ENCODE assay signal across 17 cellular contexts in genomic region chr7:4835398-4836205, GRCh38. TPM values are rescaled to one million over a fixed set of nuclear protein-coding genes. Genes with fewer than 3 reads are reported as not detected.
"Had no signal": no experiment of that assay in that cellular context is flagged by ENCODE, and none has a peak within 500 bp of the region (broad histone marks: within the 10 kb centered on the region; RNA-seq: fewer than 3 reads in every experiment).

No MANE protein-coding gene starts in this region.

- DNase-seq: activated B cell treated with CpG ODN at 0.5 μM for 24 hours; activated CD4-positive, alpha-beta T cell treated with anti-CD3 and anti-CD28 coated beads for 48 hours; activated CD8-positive, alpha-beta memory T cell treated with anti-CD3 and anti-CD28 coated beads, Interleukin-2, amount 50 U/mL, for 4 hours; activated CD8-positive, alpha-beta T cell treated with anti-CD3 and anti-CD28 coated beads for 36 hours; activated gamma-delta T cell treated with Interleukin-2 at 50 U/mL for 16 hours; amniotic stem cell; brain microvascular endothelial cell; effector memory CD4-positive, alpha-beta T cell; foreskin melanocyte; immature natural killer cell; nephron progenitor cell; stimulated activated CD4-positive, alpha-beta T cell treated with anti-CD3 and anti-CD28 coated beads, Interleukin-4, amount 100 ng/mL, for 4 hours; stimulated activated CD8-positive, alpha-beta memory T cell treated with anti-CD3 and anti-CD28 coated beads, Interleukin-4, amount 100 ng/mL, for 48 hours; stimulated activated naive CD8-positive, alpha-beta T cell treated with anti-CD3 and anti-CD28 coated beads, Interleukin-15, Interleukin-2, amounts not matched to agents 100 U/mL and 50 U/mL, for 24 hours; transverse colon had no signal

- H3K4me3 ChIP-seq: skin epidermis, transverse colon had no signal

- H3K27ac ChIP-seq: brain microvascular endothelial cell, epithelial cell of prostate, skin epidermis, transverse colon had no signal

- H3K4me1 ChIP-seq: transverse colon had no signal

- H3K9me3 ChIP-seq: transverse colon had no signal

- H3K27me3 ChIP-seq: brain microvascular endothelial cell, transverse colon had no signal

- ATAC-seq: activated CD8-positive, alpha-beta T cell treated with anti-CD3 and anti-CD28 coated beads for 36 hours; stimulated activated naive CD8-positive, alpha-beta T cell treated with anti-CD3 and anti-CD28 coated beads, Interleukin-15, Interleukin-2, amounts not matched to agents 100 U/mL and 50 U/mL, for 24 hours had no signal

- H3K36me3 ChIP-seq: brain microvascular endothelial cell, transverse colon had no signal

RNA-seq across cellular contexts. Expression of gene PAPOLB, which starts 26.2 kb away (rescaled TPM):
- total RNA-seq: activated CD8-positive, alpha-beta T cell treated with anti-CD3 and anti-CD28 coated beads for 36 hours had no signal

RNA-seq across cellular contexts. Expression of gene RADIL, which starts 47.9 kb away (rescaled TPM):
- total RNA-seq: activated B cell treated with CpG ODN at 0.5 μM for 24 hours had no signal
- polyA plus RNA-seq: immature natural killer cell had no signal
